ENCODE assay signal across 9 cellular contexts in the genomic region with DNA sequence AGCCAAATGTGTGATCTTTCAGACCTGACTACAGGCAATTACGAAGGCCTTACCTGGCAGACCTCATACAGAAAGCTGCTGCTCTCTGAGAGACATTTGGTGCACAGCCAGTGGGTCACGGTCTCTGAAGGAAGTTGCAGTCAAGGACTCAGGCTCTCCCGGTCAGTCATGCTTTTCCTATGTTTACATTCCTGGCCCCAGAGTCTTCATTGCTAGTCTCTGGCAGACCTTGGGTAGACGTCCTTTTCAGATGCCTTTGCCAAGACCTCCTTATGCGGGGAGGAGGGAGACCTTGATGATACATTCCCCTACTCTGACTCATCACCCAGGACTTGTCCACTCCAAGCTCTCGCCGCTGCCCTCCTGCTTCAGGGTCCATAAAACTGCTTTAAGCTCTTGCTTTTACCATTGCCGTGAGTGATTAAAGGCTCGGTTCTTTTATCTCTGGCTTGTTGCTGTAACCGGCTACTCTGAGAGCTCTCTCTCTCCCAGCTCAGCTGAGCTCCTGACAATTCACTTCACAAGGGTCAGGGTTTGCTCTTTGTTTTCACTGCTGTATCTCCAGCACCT.
DNase-seq lines count a peak whose midpoint lies in the region; ATAC-seq and TF ChIP-seq lines count a peak whose summit lies in the region.
"Had no signal": no experiment of that assay in that cellular context is flagged by ENCODE, and none has a peak within 500 bp of the region (broad histone marks: within the 10 kb centered on the region; RNA-seq: fewer than 3 reads in every experiment).

No MANE protein-coding gene starts in this region.

- H3K27me3 ChIP-seq in mesenchymal stem cell (ENCODE audit: control insufficient read depth in 1 of 2, insufficient read depth in 1 of 2, low read length in 2 of 2): no peaks in the 10 kb centered on the region

- H2BK5ac ChIP-seq in mesenchymal stem cell (ENCODE audit: low read depth, low read length, poor library complexity, severe bottlenecking): peak overlapping the region; percentile 75

- peak overlapping the region; percentile 72 for H3K9ac ChIP-seq in mesenchymal stem cell (ENCODE audit: low read length)

- in situ Hi-C loops in ACHN (cut with HindIII; ENCODE audit: low pct_ligation_motif_present, low pct_unique_long_range_greater_than_20kb, low sequenced_read_pairs): no loop called here

- no peak overlapping the region for H3K23ac ChIP-seq in mesenchymal stem cell (ENCODE audit: low read length in 2 of 2)

- no peak overlapping the region for H2AK5ac ChIP-seq in mesenchymal stem cell (ENCODE audit: low read length, severe bottlenecking)

- no peak overlapping the region for H2BK120ac ChIP-seq in mesenchymal stem cell (ENCODE audit: low read depth, low read length)

- H3K4me3 ChIP-seq in mesenchymal stem cell (ENCODE audit: insufficient read depth in 1 of 2, low read depth in 1 of 2, low read length in 2 of 2): peak overlapping the region in 1 of 2 experiments; percentile 9

- no peak overlapping the region for H2BK12ac ChIP-seq in mesenchymal stem cell (ENCODE audit: low read length in 2 of 2)

- peak overlapping the region; percentile 19 for H3K4me2 ChIP-seq in mesenchymal stem cell (ENCODE audit: low read length, poor library complexity, severe bottlenecking)

- H3K9me3 ChIP-seq in mesenchymal stem cell (ENCODE audit: control insufficient read depth, low read length): no peaks in the 10 kb centered on the region

- 0% methylated on average over 10 of the region's 10 CpGs for WGBS in mesenchymal stem cell

- no peak overlapping the region for H3K4ac ChIP-seq in mesenchymal stem cell (ENCODE audit: low read depth in 1 of 2, low read length in 2 of 2)

- H3K18ac ChIP-seq in mesenchymal stem cell (ENCODE audit: low read depth in 1 of 2, low read length in 2 of 2): no peak overlapping the region

- no peak for ATAC-seq in GM19397 (IDR thresholded peaks at IDR 0.05; ENCODE audit: unreplicated experiment)
- ATAC-seq in GM21381 (IDR thresholded peaks at IDR 0.05; ENCODE audit: unreplicated experiment): no peak

- H3K36me3 ChIP-seq in mesenchymal stem cell (ENCODE audit: control insufficient read depth in 1 of 2, insufficient read depth in 2 of 2, low read depth in 1 of 2, low read length in 2 of 2): no peaks in the 10 kb centered on the region

- H4K91ac ChIP-seq in mesenchymal stem cell (ENCODE audit: low read length): no peak overlapping the region

- peak overlapping the region; percentile 90 for H3K27ac ChIP-seq in mesenchymal stem cell (ENCODE audit: low read length, poor library complexity, severe bottlenecking)

- CTCF ChIA-PET in GM10248 (lab: Yijun Ruan, JAX): interaction anchor here (1.0 to 2.2 kb wide), 4 partner anchors 9 to 27 kb away, joined by 3 to 7 read pairs (median 4); no protein-coding TSS in a partner anchor

- POLR2A ChIA-PET in GM10248 (lab: Yijun Ruan, JAX): no interaction called here

- no peaks in the 10 kb centered on the region for H3K79me1 ChIP-seq in mesenchymal stem cell (replicated peaks; ENCODE audit: low read length, poor library complexity, severe bottlenecking)

- H2AFZ ChIP-seq in mesenchymal stem cell (ENCODE audit: low read depth, low read length): no peak overlapping the region

- TF ChIP-seq CTCF in GM10248 (IDR thresholded peaks at IDR 0.05; ENCODE audit: control extremely low read depth, extremely low read depth, low read depth, missing control alignments): no peak

- H3K4me1 ChIP-seq in mesenchymal stem cell (ENCODE audit: control insufficient read depth, insufficient read depth, low read depth, low read length): peaks cover 4% of the 10 kb centered on the region

- no peak overlapping the region for H3K14ac ChIP-seq in mesenchymal stem cell (ENCODE audit: low read length in 2 of 2)

- H4K8ac ChIP-seq in mesenchymal stem cell (ENCODE audit: low read length): no peak overlapping the region

- no peak overlapping the region for H2BK15ac ChIP-seq in mesenchymal stem cell (ENCODE audit: low read depth, poor library complexity, severe bottlenecking)

- DNase-seq in ACHN (peak; percentile 100), LHCN-M2 (ENCODE audit: low read depth) (peak; percentile 90), dermis blood vessel endothelial cell (peak; percentile 90), mesenchymal stem cell (peak; percentile 99), putamen (ENCODE audit: low spot score) (no peak), GM10248 (ENCODE audit: extremely low spot score) (no peak)
- DNase-seq: CD4-positive, CD25-positive, alpha-beta regulatory T cell had no signal

Comparison
In these comparisons a context has a peak if more than half of its experiments do, and no peak if none do; other contexts are left out.
1. DNase-seq: peak in ACHN (single experiment), LHCN-M2 (single experiment), dermis blood vessel endothelial cell (single experiment) and mesenchymal stem cell (single experiment); none in putamen (single experiment) and GM10248 (single experiment).